24 cellular contexts compared by ENCODE assay signal in the genomic region with DNA sequence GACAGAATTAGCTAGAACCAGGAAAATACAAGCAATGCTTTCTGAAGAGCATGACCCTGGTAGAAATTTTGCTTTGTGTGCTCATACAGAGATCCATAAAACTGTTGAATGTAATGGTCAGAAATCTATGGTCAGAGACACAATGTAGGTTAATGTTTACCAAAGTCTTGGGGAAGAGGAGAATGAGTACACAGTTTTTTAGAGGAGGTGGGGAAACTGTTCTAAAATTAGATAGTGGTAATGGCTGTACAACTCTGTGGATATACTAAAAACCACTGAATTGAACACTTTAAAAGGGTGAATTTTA.
DNase-seq lines count a peak whose midpoint lies in the region; ATAC-seq, FAIRE-seq and TF ChIP-seq lines count a peak whose summit lies in the region.
"Had no signal": no experiment of that assay in that cellular context is flagged by ENCODE, and none has a peak within 500 bp of the region (broad histone marks: within the 10 kb centered on the region; RNA-seq: fewer than 3 reads in every experiment).

No MANE protein-coding gene starts in this region.

- no peak for TF ChIP-seq RAD21 in GM12878 (IDR thresholded peaks at IDR 0.05; ENCODE audit: insufficient read depth, low read depth, low read length)

- in situ Hi-C loops in ACHN (cut with HindIII; ENCODE audit: low pct_ligation_motif_present, low pct_unique_long_range_greater_than_20kb, low sequenced_read_pairs): no loop called here
- in situ Hi-C loops in GM12878 (cut with MboI): no loop called here

- TF ChIP-seq CTCF in GM12878 (IDR thresholded peaks at IDR 0.05 in 2 of 3, conservative IDR thresholded peaks at IDR 0.05 in 1 of 3; ENCODE audit: control insufficient read depth in 2 of 3, extremely low read depth in 1 of 3, insufficient read depth in 1 of 3, low read depth in 3 of 3, low read length in 3 of 3): no peak
- TF ChIP-seq CTCF in right lobe of liver (IDR thresholded peaks at IDR 0.05): no peak
- no peak for TF ChIP-seq CTCF in neural progenitor cell (IDR thresholded peaks at IDR 0.05)

- RAD21 ChIA-PET in GM12878 (lab: Charles Lee; ENCODE audit: unreplicated experiment): interaction anchor here (0.9 to 1.7 kb wide), 2 partner anchors 41 to 466 kb away, joined by 3 to 4 read pairs; no protein-coding TSS in a partner anchor

- H3K9me3 ChIP-seq in GM12878 (replicated peaks; ENCODE audit: control insufficient read depth, insufficient read depth, low read length) (no peaks in the 10 kb centered on the region), right lobe of liver (no peaks in the 10 kb centered on the region), right cardiac atrium (ENCODE audit: control insufficient read depth, low read length) (no peaks in the 10 kb centered on the region), neural progenitor cell (ENCODE audit: low read depth) (no peaks in the 10 kb centered on the region)
- H3K9me3 ChIP-seq: lower lobe of right lung had no signal

- H3K36me3 Mint-ChIP-seq in neural progenitor cell: no peaks in the 10 kb centered on the region
- H3K36me3 Mint-ChIP-seq: activated CD4-positive, alpha-beta memory T cell treated with anti-CD3 and anti-CD28 coated beads for 36 hours; activated naive CD8-positive, alpha-beta T cell treated with anti-CD3 and anti-CD28 coated beads, Interleukin-2, amount 10 ng/mL, durations not matched to agents 7 days and 5 days; stimulated activated naive B cell treated with anti-CD40 and anti-IgM and Interleukin-4, amounts not matched to agents 10 μg/mL and 1 μg/mL and 100 μg/mL, for 72 hours had no signal

- BruUV-seq in GM12878 (replicated peaks; lab: Mats Ljungman, UMichigan): no TSS peak

- FAIRE-seq in GM19239 (lab: Jason Lieb, UNC) (peak; percentile 37), GM12878 (lab: Jason Lieb, UNC) (no peak)
- FAIRE-seq: GM12892 had no signal

- no peak overlapping the region for H2AFZ ChIP-seq in GM12878 (ENCODE audit: control insufficient read depth, low read depth, low read length)
- H2AFZ ChIP-seq in neural progenitor cell (replicated peaks): no peak overlapping the region
- H2AFZ ChIP-seq: GM23248 had no signal

- no peak for TF ChIP-seq EP300 in GM12878 (IDR thresholded peaks at IDR 0.05; ENCODE audit: borderline replicate concordance in 1 of 2, control insufficient read depth in 1 of 2, low read depth in 2 of 2, low read length in 2 of 2)

- intact Hi-C loops in GM12878 (cut with micrococcal nuclease; ENCODE audit: unreplicated experiment) (no loop called here), right lobe of liver (cut with DNase I) (no loop called here), right cardiac atrium (cut with DNase I) (no loop called here)

- H3K36me3 ChIP-seq in GM12878 (ENCODE audit: control insufficient read depth in 2 of 2, insufficient read depth in 2 of 2, low read length in 1 of 2) (no peaks in the 10 kb centered on the region), right lobe of liver (no peaks in the 10 kb centered on the region), neural progenitor cell (no peaks in the 10 kb centered on the region)
- H3K36me3 ChIP-seq: lower lobe of right lung had no signal

- no peaks in the 10 kb centered on the region for H3K9me3 Mint-ChIP-seq in neural progenitor cell
- H3K9me3 Mint-ChIP-seq: HFFc6 had no signal

- H3K4me2 ChIP-seq in GM12878 (ENCODE audit: control insufficient read depth, insufficient read depth): no peak overlapping the region
- H3K4me2 ChIP-seq in neural progenitor cell: no peak overlapping the region
- H3K4me2 ChIP-seq: KMS-11 had no signal

- H4K20me1 ChIP-seq in GM12878 (ENCODE audit: control insufficient read depth, insufficient read depth) (no peaks in the 10 kb centered on the region), neural progenitor cell (ENCODE audit: low read depth) (no peaks in the 10 kb centered on the region)

- H3K27me3 ChIP-seq in GM12878 (replicated peaks in 1 of 2; ENCODE audit: control insufficient read depth in 2 of 2, insufficient read depth in 2 of 2, low read length in 1 of 2) (no peaks in the 10 kb centered on the region), right lobe of liver (no peaks in the 10 kb centered on the region), right cardiac atrium (ENCODE audit: control insufficient read depth, insufficient read depth) (no peaks in the 10 kb centered on the region), neural progenitor cell (no peaks in the 10 kb centered on the region)

- POLR2A ChIA-PET in GM12878 (lab: Charles Lee): no interaction called here

- H3K4me1 ChIP-seq in GM12878 (ENCODE audit: control insufficient read depth, insufficient read depth, low read length): no peaks in the 10 kb centered on the region
- peaks cover 0 to 38% (median 0%) of the 10 kb centered on the region in 4 donors for H3K4me1 ChIP-seq in right lobe of liver
- H3K4me1 ChIP-seq in right cardiac atrium (ENCODE audit: control insufficient read depth, insufficient read depth, low read length): peaks cover 10% of the 10 kb centered on the region
- H3K4me1 ChIP-seq in neural progenitor cell: peaks cover 15% of the 10 kb centered on the region

- H3K4me3 Mint-ChIP-seq in neural progenitor cell: no peak overlapping the region
- H3K4me3 Mint-ChIP-seq: activated B cell treated with CpG ODN at 0.5 μM for 24 hours; activated CD4-positive, alpha-beta memory T cell treated with anti-CD3 and anti-CD28 coated beads for 36 hours; activated naive CD8-positive, alpha-beta T cell treated with anti-CD3 and anti-CD28 coated beads, Interleukin-2, amount 10 ng/mL, durations not matched to agents 7 days and 5 days; HFFc6; stimulated activated naive B cell treated with anti-CD40 and anti-IgM and Interleukin-4, amounts not matched to agents 10 μg/mL and 1 μg/mL and 100 μg/mL, for 72 hours had no signal

- H3F3A ChIP-seq in neural progenitor cell (ENCODE audit: low read depth): peaks cover 10% of the 10 kb centered on the region

- H3K4me3 ChIP-seq in GM12878 (no peak overlapping the region), right lobe of liver (no peak overlapping the region), right cardiac atrium (ENCODE audit: low read length) (no peak overlapping the region), neural progenitor cell (no peak overlapping the region)
- H3K4me3 ChIP-seq: GM23248, lower lobe of right lung had no signal

- no peak overlapping the region for H3K27ac Mint-ChIP-seq in neural progenitor cell
- H3K27ac Mint-ChIP-seq: activated B cell treated with CpG ODN at 0.5 μM for 24 hours; activated CD4-positive, alpha-beta memory T cell treated with anti-CD3 and anti-CD28 coated beads for 36 hours; activated naive CD8-positive, alpha-beta T cell treated with anti-CD3 and anti-CD28 coated beads, Interleukin-2, amount 10 ng/mL, durations not matched to agents 7 days and 5 days; HFFc6; stimulated activated naive B cell treated with anti-CD40 and anti-IgM and Interleukin-4, amounts not matched to agents 10 μg/mL and 1 μg/mL and 100 μg/mL, for 72 hours had no signal

- H3K9ac ChIP-seq in GM12878 (ENCODE audit: control insufficient read depth, insufficient read depth, low read length) (no peak overlapping the region), neural progenitor cell (no peak overlapping the region)
- H3K9ac ChIP-seq: GM23248, KMS-11 had no signal

- H3K27ac ChIP-seq in GM12878 (ENCODE audit: control insufficient read depth, insufficient read depth) (no peak overlapping the region), right lobe of liver (peak overlapping the region in 2 of 3 donors; percentile 44 to 59), right cardiac atrium (ENCODE audit: low read length) (no peak overlapping the region), neural progenitor cell (no peak overlapping the region)
- H3K27ac ChIP-seq: epithelial cell of prostate, GM23248, KMS-11 had no signal

- peaks cover 9% of the 10 kb centered on the region for H3K27me3 Mint-ChIP-seq in neural progenitor cell (ENCODE audit: insufficient read depth, low read depth)
- H3K27me3 Mint-ChIP-seq: activated B cell treated with CpG ODN at 0.5 μM for 24 hours; activated CD4-positive, alpha-beta memory T cell treated with anti-CD3 and anti-CD28 coated beads for 36 hours; activated naive CD8-positive, alpha-beta T cell treated with anti-CD3 and anti-CD28 coated beads, Interleukin-2, amount 10 ng/mL, durations not matched to agents 7 days and 5 days; stimulated activated naive B cell treated with anti-CD40 and anti-IgM and Interleukin-4, amounts not matched to agents 10 μg/mL and 1 μg/mL and 100 μg/mL, for 72 hours had no signal

- H3K79me2 ChIP-seq in GM12878 (ENCODE audit: control insufficient read depth, insufficient read depth, low read length) (no peaks in the 10 kb centered on the region), neural progenitor cell (ENCODE audit: low read depth) (no peaks in the 10 kb centered on the region)

- SMC1A ChIA-PET in GM12878 (lab: Charles Lee; ENCODE audit: uncharacterized antibody, unreplicated experiment): interaction anchor here (0.7 to 1.7 kb wide), 5 partner anchors 11 to 263 kb away, joined by 3 to 5 read pairs (median 4); no protein-coding TSS in a partner anchor

- CTCF ChIA-PET in GM12878 (lab: Yijun Ruan, JAX): interaction anchor here (1.5 kb wide), 1 partner anchor 41 kb away, joined by 3 read pairs; no protein-coding TSS in a partner anchor

- peaks cover 6% of the 10 kb centered on the region for H3K4me1 Mint-ChIP-seq in neural progenitor cell
- H3K4me1 Mint-ChIP-seq: activated naive CD8-positive, alpha-beta T cell treated with anti-CD3 and anti-CD28 coated beads, Interleukin-2, amount 10 ng/mL, durations not matched to agents 7 days and 5 days had no signal

- TF ChIP-seq POLR2A in GM12878 (IDR thresholded peaks at IDR 0.05; ENCODE audit: low read depth, low read length): no peak
- no peak for TF ChIP-seq POLR2A in right lobe of liver (IDR thresholded peaks at IDR 0.05)

- peak; percentile 17 for DNase-seq in ACHN
- no peak for DNase-seq in GM19239 (ENCODE audit: insufficient read length, low spot score)
- no peak for DNase-seq in GM12878 (ENCODE audit: low read depth, low spot score)
- DNase-seq in right lobe of liver: no peak
- DNase-seq in right cardiac atrium: no peak
- DNase-seq in NCI-H226: no peak
- no peak for DNase-seq in neural progenitor cell (ENCODE audit: low spot score)
- no peak for DNase-seq in effector CD4-positive, alpha-beta T cell
- DNase-seq: activated B cell treated with CpG ODN at 0.5 μM for 24 hours; activated CD4-positive, alpha-beta memory T cell treated with anti-CD3 and anti-CD28 coated beads for 36 hours; activated naive CD8-positive, alpha-beta T cell treated with anti-CD3 and anti-CD28 coated beads, Interleukin-2, amount 10 ng/mL, durations not matched to agents 7 days and 5 days; lower lobe of right lung; NCI-H146; PC-3; SHP77; stimulated activated CD4-positive, alpha-beta T cell treated with anti-CD3 and anti-CD28 coated beads, Interleukin-12 subunit alpha, Interleukin-12 subunit beta, amount 100 ng/mL, for 4 hours; stimulated activated CD4-positive, alpha-beta T cell treated with anti-CD3 and anti-CD28 coated beads, Interleukin-4, amount 100 ng/mL, for 24 hours; stimulated activated naive B cell treated with anti-CD40 and anti-IgM and Interleukin-4, amounts not matched to agents 10 μg/mL and 1 μg/mL and 100 μg/mL, for 72 hours; T-helper 9 cell had no signal

- peak; percentile 34; the same call in 2 of the 3 replicates for ATAC-seq in GM12878
- peak in 3 of 4 donors; percentile 47 to 73 (median 51) for ATAC-seq in right lobe of liver
- no peak for ATAC-seq in right cardiac atrium
- ATAC-seq: lower lobe of right lung, PC-3 had no signal

TF ChIP-seq in GM12878, 131 proteins besides CTCF, POLR2A, EP300 and RAD21 (continues in another document):
- no peak for TF ChIP-seq EED (IDR thresholded peaks at IDR 0.05; ENCODE audit: low read depth)

Comparison
In these comparisons a context has a peak if more than half of its experiments do, and no peak if none do; other contexts are left out.
1. ATAC-seq: peak in GM12878 (single experiment) and right lobe of liver (3 of 4); none in right cardiac atrium (0 of 2).
2. H3K27ac ChIP-seq: peak in right lobe of liver (2 of 3); none in GM12878 (single experiment), right cardiac atrium (single experiment) and neural progenitor cell (single experiment).